In genomic region chr16:1019234-1019933, GRCh38 we compare ENCODE assay signal across 10 cellular contexts. TPM values are rescaled to one million over a fixed set of nuclear protein-coding genes. Genes with fewer than 3 reads are reported as not detected.
DNase-seq lines count a peak whose midpoint lies in the region; ATAC-seq, FAIRE-seq and TF ChIP-seq lines count a peak whose summit lies in the region.
"Had no signal": no experiment of that assay in that cellular context is flagged by ENCODE, and none has a peak within 500 bp of the region (broad histone marks: within the 10 kb centered on the region; RNA-seq: fewer than 3 reads in every experiment).

No MANE protein-coding gene starts in this region.

- no peak for TF ChIP-seq POLR2A in GM18505 (IDR thresholded peaks at IDR 0.05; ENCODE audit: borderline replicate concordance, extremely low read depth, insufficient read depth, insufficient read length)

- 12 to 30% (median 19%) methylated on average over 45 to 58 of the region's 58 CpGs for WGBS in psoas muscle, 3 donors

- ATAC-seq in psoas muscle (peak; percentile 83 to 94 (median 91)), GM18505 (IDR thresholded peaks at IDR 0.05; ENCODE audit: unreplicated experiment) (no peak), GM19351 (IDR thresholded peaks at IDR 0.05; ENCODE audit: unreplicated experiment) (no peak)

- H3K27ac ChIP-seq in SJSA1 (no peak overlapping the region), psoas muscle (no peak overlapping the region)

- no peak overlapping the region for H3K4me3 ChIP-seq in SJSA1
- peak overlapping the region; percentile 33 for H3K4me3 ChIP-seq in psoas muscle

- H3K36me3 ChIP-seq in SJSA1: no peaks in the 10 kb centered on the region
- H3K36me3 ChIP-seq in psoas muscle (ENCODE audit: insufficient read depth in 1 of 2, low read depth in 1 of 2): no peaks in the 10 kb centered on the region

- H3K4me1 ChIP-seq in SJSA1 (replicated peaks) (peaks cover 16% of the 10 kb centered on the region), psoas muscle (peaks cover 5% of the 10 kb centered on the region)

- no peak for TF ChIP-seq CTCF in D721Med (IDR thresholded peaks at IDR 0.05; ENCODE audit: insufficient read depth, missing control alignments)
- TF ChIP-seq CTCF in psoas muscle (IDR thresholded peaks at IDR 0.05): no peak

- intact Hi-C loops in psoas muscle (cut with DNase I): no loop called here

- H3K9me3 ChIP-seq in SJSA1 (replicated peaks): no peaks in the 10 kb centered on the region
- no peaks in the 10 kb centered on the region for H3K9me3 ChIP-seq in psoas muscle

- no peak for FAIRE-seq in D721Med (lab: Jason Lieb, UNC)

- peak; percentile 91 for DNase-seq in D721Med (ENCODE audit: insufficient read length, low spot score)
- peak; percentile 63 to 66 for DNase-seq in SJSA1 (ENCODE audit: low read depth in 1 of 2, low spot score in 2 of 2)
- peak; percentile 74 for DNase-seq in foreskin melanocyte
- peak in 1 of 2 donors; percentile 62 for DNase-seq in psoas muscle
- no peak for DNase-seq in HuH-7.5 (ENCODE audit: low spot score)
- DNase-seq in stimulated activated CD4-positive, alpha-beta T cell treated with anti-CD3 and anti-CD28 coated beads, Interleukin-15, amount 100 ng/mL, for 24 hours: no peak
- DNase-seq: glutamatergic neuron; stimulated activated CD4-positive, alpha-beta T cell treated with anti-CD3 and anti-CD28 coated beads, Interleukin-4, amount 100 ng/mL, for 4 hours had no signal

- peaks cover 58% of the 10 kb centered on the region for H3K27me3 ChIP-seq in SJSA1 (replicated peaks)
- H3K27me3 ChIP-seq in psoas muscle (ENCODE audit: insufficient read depth in 3 of 3, low read length in 2 of 3): peaks cover 0 to 71% (median 27%) of the 10 kb centered on the region in 3 donors

RNA-seq across cellular contexts. Expression of gene SOX8, which starts 37.8 kb away (rescaled TPM):
- total RNA-seq in SJSA1 (2014; rRNA removed; shearing (Covaris generic)): 3.1 and 4.9 TPM in 2 replicates
- 1 to 10 TPM in 2 of 4 donors, under 1 TPM in 2; 0.57 to 2.1 (median 1.3) TPM for total RNA-seq in psoas muscle
- polyA plus RNA-seq in psoas muscle: 1 to 10 TPM in 1 of 3 donors, under 1 TPM in 2; 0.45 to 5.0 (median 0.51) TPM

RNA-seq across cellular contexts. Expression of gene LMF1, which starts 48.6 kb away (rescaled TPM):
- total RNA-seq in SJSA1 (2014; rRNA removed; shearing (Covaris generic)): 16.3 and 23.5 TPM in 2 replicates
- total RNA-seq in psoas muscle: 1 to 10 TPM; 4.0 to 9.0 (median 6.8) TPM
- polyA plus RNA-seq in psoas muscle: 1 to 10 TPM; 1.9 to 2.7 (median 2.7) TPM

RNA-seq across cellular contexts. Expression of gene SSTR5, which starts 53.2 kb away (rescaled TPM):
- not detected in 2 replicates for total RNA-seq in SJSA1 (2014; rRNA removed; shearing (Covaris generic))
- under 1 TPM in 1 of 4 donors, not detected in 3; 0.32 TPM for total RNA-seq in psoas muscle
- polyA plus RNA-seq in psoas muscle: under 1 TPM; 0.03 to 0.13 (median 0.04) TPM

Comparison
In these comparisons a context has a peak if more than half of its experiments do, and no peak if none do; other contexts are left out.
1. DNase-seq: peak in D721Med (single experiment), SJSA1 (2 of 2) and foreskin melanocyte (single experiment); none in HuH-7.5 (single experiment) and stimulated activated CD4-positive, alpha-beta T cell treated with anti-CD3 and anti-CD28 coated beads, Interleukin-15, amount 100 ng/mL, for 24 hours (single experiment).
2. ATAC-seq: peak in psoas muscle (4 of 4); none in GM18505 (single experiment) and GM19351 (single experiment).